In genomic region chr3:184354121-184354728, GRCh38 we compare ENCODE assay signal across 8 cellular contexts. TPM values are rescaled to one million over a fixed set of nuclear protein-coding genes. Genes with fewer than 3 reads are reported as not detected.
A peak's percentile ranks its signal among the peaks of the same experiment; 100 is the strongest.
DNase-seq lines count a peak whose midpoint lies in the region; ATAC-seq and TF ChIP-seq lines count a peak whose summit lies in the region.

No MANE protein-coding gene starts in this region.

- H3K4me3 ChIP-seq in psoas muscle = no peak overlapping the region

- H3K27ac ChIP-seq in foreskin keratinocyte (no peak overlapping the region), psoas muscle (no peak overlapping the region)

- H3K4me1 Mint-ChIP-seq in activated T-cell treated with anti-CD3 and anti-CD28 coated beads, Interleukin-2, amount 50 U/mL, for 24 hours (ENCODE audit: low read depth) = peaks cover 3% of the 10 kb centered on the region

- peak; percentile 23 to 40 (median 29) for DNase-seq in NCI-H1417 (lab: John Stamatoyannopoulos, UW)
- DNase-seq in NCI-H1417 treated with DMSO at 0.1 percent for 48 hours (lab: John Stamatoyannopoulos, UW) = no peak
- peak; percentile 32 for DNase-seq in NCI-H1694 (lab: John Stamatoyannopoulos, UW)
- DNase-seq in activated T-cell treated with anti-CD3 and anti-CD28 coated beads, Interleukin-2, amount 50 U/mL, for 24 hours = peak; percentile 80
- no peak for DNase-seq in foreskin keratinocyte
- peak in 1 of 2 donors; percentile 58 for DNase-seq in psoas muscle
- DNase-seq in NCI-H526 treated with DMSO at 0.1 percent for 48 hours (lab: John Stamatoyannopoulos, UW) = no peak

- peaks cover 0 to 10% of the 10 kb centered on the region in 2 donors for H3K36me3 ChIP-seq in psoas muscle (ENCODE audit: insufficient read depth in 1 of 2, low read depth in 1 of 2)

- H3K9me3 Mint-ChIP-seq in activated T-cell treated with anti-CD3 and anti-CD28 coated beads, Interleukin-2, amount 50 U/mL, for 24 hours = no peaks in the 10 kb centered on the region

- no peaks in the 10 kb centered on the region for H3K9me3 ChIP-seq in psoas muscle

- no peaks in the 10 kb centered on the region for H3K27me3 Mint-ChIP-seq in activated T-cell treated with anti-CD3 and anti-CD28 coated beads, Interleukin-2, amount 50 U/mL, for 24 hours

- peaks cover 22% of the 10 kb centered on the region for H3K36me3 Mint-ChIP-seq in activated T-cell treated with anti-CD3 and anti-CD28 coated beads, Interleukin-2, amount 50 U/mL, for 24 hours (ENCODE audit: low read depth)

- no peak overlapping the region for H3K4me3 Mint-ChIP-seq in activated T-cell treated with anti-CD3 and anti-CD28 coated beads, Interleukin-2, amount 50 U/mL, for 24 hours

- 50 to 58% (median 57%) methylated on average over 17 to 18 of the region's 18 CpGs for WGBS in psoas muscle, 3 donors

- peak overlapping the region; percentile 40 for H3K27ac Mint-ChIP-seq in activated T-cell treated with anti-CD3 and anti-CD28 coated beads, Interleukin-2, amount 50 U/mL, for 24 hours

- no peaks in the 10 kb centered on the region for H3K27me3 ChIP-seq in foreskin keratinocyte
- H3K27me3 ChIP-seq in psoas muscle (ENCODE audit: insufficient read depth in 3 of 3, low read length in 2 of 3) = no peaks in the 10 kb centered on the region

- intact Hi-C loops in psoas muscle (cut with DNase I) = no loop called here

- ATAC-seq in foreskin keratinocyte = peak; percentile 50
- peak; percentile 43 to 71 (median 55) for ATAC-seq in psoas muscle
- ATAC-seq in HG02588 (IDR thresholded peaks at IDR 0.05; ENCODE audit: unreplicated experiment) = no peak

- peak; percentile 69 for TF ChIP-seq CTCF in foreskin keratinocyte (conservative IDR thresholded peaks at IDR 0.05)
- TF ChIP-seq CTCF in psoas muscle (IDR thresholded peaks at IDR 0.05) = peak; percentile 56

- H3K4me1 ChIP-seq in foreskin keratinocyte (no peaks in the 10 kb centered on the region), psoas muscle (no peaks in the 10 kb centered on the region)

RNA-seq across cellular contexts. Expression of gene CLCN2, which starts 7.2 kb away (rescaled TPM):
- total RNA-seq in foreskin keratinocyte (4.7 and 5.4 TPM in 2 replicates), psoas muscle (1 to 10 TPM in 3 of 4 donors, under 1 TPM in 1; 0.64 to 2.3 (median 1.4) TPM)
- polyA plus RNA-seq in foreskin keratinocyte (3.8 and 3.9 TPM in 2 replicates), psoas muscle (1 to 10 TPM; 1.2 to 2.8 (median 2.0) TPM)

RNA-seq across cellular contexts. Expression of gene POLR2H, which starts 7.3 kb away (rescaled TPM):
- total RNA-seq in foreskin keratinocyte = 81.0 and 92.9 TPM in 2 replicates
- 116 and 138 TPM in 2 replicates for polyA plus RNA-seq in foreskin keratinocyte
- total RNA-seq in psoas muscle = 10 to 100 TPM; 21.2 to 33.2 (median 28.6) TPM
- 100 to 1,000 TPM in 1 of 3 donors, 10 to 100 TPM in 2; 41.6 to 117 (median 62.8) TPM for polyA plus RNA-seq in psoas muscle

RNA-seq across cellular contexts. Expression of gene FAM131A, which starts 16.8 kb away (rescaled TPM):
- total RNA-seq in foreskin keratinocyte = 13.3 and 14.6 TPM in 2 replicates
- polyA plus RNA-seq in foreskin keratinocyte = 11.6 and 11.7 TPM in 2 replicates
- 10 to 100 TPM; 12.6 to 20.3 (median 13.9) TPM for total RNA-seq in psoas muscle
- polyA plus RNA-seq in psoas muscle = 10 to 100 TPM; 12.9 to 26.8 (median 20.2) TPM

RNA-seq across cellular contexts. Expression of gene THPO, which starts 23.8 kb away (rescaled TPM):
- not detected in 2 replicates for total RNA-seq in foreskin keratinocyte
- polyA plus RNA-seq in foreskin keratinocyte = not detected in 2 replicates
- total RNA-seq in psoas muscle = 1 to 10 TPM in 2 of 4 donors, under 1 TPM in 2; 0.79 to 3.0 (median 1.3) TPM
- 1 to 10 TPM in 1 of 3 donors, under 1 TPM in 2; 0.49 to 1.2 (median 0.55) TPM for polyA plus RNA-seq in psoas muscle

RNA-seq across cellular contexts. Expression of gene CHRD, which starts 25.6 kb away (rescaled TPM):
- not detected in 2 replicates for total RNA-seq in foreskin keratinocyte
- not detected in 2 replicates for polyA plus RNA-seq in foreskin keratinocyte
- total RNA-seq in psoas muscle = 10 to 100 TPM in 1 of 4 donors, 1 to 10 TPM in 3; 4.1 to 10.5 (median 6.3) TPM
- 1 to 10 TPM; 2.5 to 5.2 (median 5.1) TPM for polyA plus RNA-seq in psoas muscle

Comparison
In these comparisons a context has a peak if more than half of its experiments do, and no peak if none do; other contexts are left out.
1. DNase-seq: peak in NCI-H1417 (3 of 3), NCI-H1694 (single experiment) and activated T-cell treated with anti-CD3 and anti-CD28 coated beads, Interleukin-2, amount 50 U/mL, for 24 hours (single experiment); none in NCI-H1417 treated with DMSO at 0.1 percent for 48 hours (single experiment), foreskin keratinocyte (0 of 2) and NCI-H526 treated with DMSO at 0.1 percent for 48 hours (single experiment).